In genomic region chr12:24143928-24144327, GRCh38 we compare ENCODE assay signal across 29 cellular contexts.
"Had no signal": no experiment of that assay in that cellular context is flagged by ENCODE, and none has a peak within 500 bp of the region (broad histone marks: within the 10 kb centered on the region; RNA-seq: fewer than 3 reads in every experiment).

No MANE protein-coding gene starts in this region.

- H3K36me3 ChIP-seq: colonic mucosa, esophagus muscularis mucosa, esophagus squamous epithelium, gastrocnemius medialis, gastroesophageal sphincter, heart left ventricle, heart right ventricle had no signal

- DNase-seq: colonic mucosa; cortex of kidney; dermis blood vessel endothelial cell; dorsolateral prefrontal cortex; effector CD4-positive, alpha-beta T cell; effector CD8-positive, alpha-beta T cell; effector memory CD4-positive, alpha-beta T cell; effector memory CD8-positive, alpha-beta T cell; endodermal cell; erythroblast; esophagus squamous epithelium; foreskin fibroblast; foreskin keratinocyte; foreskin melanocyte; gastrocnemius medialis; glutamatergic neuron; head of caudate nucleus; heart left ventricle; heart right ventricle had no signal

- H3K4me3 ChIP-seq: colonic mucosa, coronary artery, dorsolateral prefrontal cortex, esophagus muscularis mucosa, esophagus squamous epithelium, gastrocnemius medialis, gastroesophageal sphincter, heart left ventricle, heart right ventricle had no signal

- H3K27me3 ChIP-seq: colonic mucosa, esophagus muscularis mucosa, esophagus squamous epithelium, foreskin keratinocyte, gastrocnemius medialis, gastroesophageal sphincter, heart left ventricle, heart right ventricle had no signal

- H3K9me3 ChIP-seq: colonic mucosa, esophagus squamous epithelium, gastrocnemius medialis, gastroesophageal sphincter had no signal

- H3K27ac Mint-ChIP-seq: dendritic cell treated with granulocyte-macrophage colony-stimulating factor and Interleukin-4, amounts not matched to agents 40 ng/mL and 50 ng/mL, for 4 days; effector memory CD8-positive, alpha-beta T cell; endodermal cell had no signal

- H3K27me3 Mint-ChIP-seq: dendritic cell treated with granulocyte-macrophage colony-stimulating factor and Interleukin-4, amounts not matched to agents 40 ng/mL and 50 ng/mL, for 4 days; effector memory CD8-positive, alpha-beta T cell had no signal

- H3K27ac ChIP-seq: colonic mucosa, coronary artery, dorsolateral prefrontal cortex, epithelial cell of prostate, esophagus muscularis mucosa, esophagus squamous epithelium, foreskin keratinocyte, gastrocnemius medialis, gastroesophageal sphincter, heart left ventricle, heart right ventricle had no signal

- FAIRE-seq: colon, endometrium, endothelial cell of umbilical vein, frontal cortex had no signal

- H3K4me1 ChIP-seq: colonic mucosa, esophagus muscularis mucosa, esophagus squamous epithelium, foreskin keratinocyte, gastrocnemius medialis, gastroesophageal sphincter, heart left ventricle, heart right ventricle had no signal

- ATAC-seq: effector memory CD8-positive, alpha-beta T cell; esophagus mucosa; foreskin keratinocyte; gastrocnemius medialis; gastroesophageal sphincter; heart left ventricle; heart right ventricle had no signal

- H3K4me3 Mint-ChIP-seq: dendritic cell treated with granulocyte-macrophage colony-stimulating factor and Interleukin-4, amounts not matched to agents 40 ng/mL and 50 ng/mL, for 4 days; effector memory CD8-positive, alpha-beta T cell; endodermal cell had no signal
